In the genomic region with DNA sequence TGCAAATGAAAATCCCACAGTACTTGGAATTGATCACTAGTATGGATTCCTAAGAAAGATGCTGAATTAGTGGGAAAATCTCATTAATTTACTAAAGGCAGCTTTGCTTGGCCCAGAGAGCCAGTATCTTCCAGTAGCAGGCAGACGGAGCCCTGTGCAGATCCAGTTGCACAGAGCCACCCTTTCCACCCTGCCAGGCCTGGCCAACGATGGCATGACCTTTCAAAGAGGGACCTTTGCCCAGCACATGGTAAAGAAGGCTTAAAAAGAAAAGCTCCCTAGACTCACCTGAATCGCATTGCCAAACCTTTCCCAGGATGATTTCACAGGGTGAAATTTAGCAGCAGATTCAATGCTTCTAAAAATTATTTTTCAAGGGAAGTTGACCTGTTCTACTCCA, we compare ENCODE assay signal across 25 cellular contexts.
DNase-seq lines count a peak whose midpoint lies in the region; ATAC-seq and TF ChIP-seq lines count a peak whose summit lies in the region.
"Had no signal": no experiment of that assay in that cellular context is flagged by ENCODE, and none has a peak within 500 bp of the region (broad histone marks: within the 10 kb centered on the region; RNA-seq: fewer than 3 reads in every experiment).

No MANE protein-coding gene starts in this region.

- peaks cover 39% of the 10 kb centered on the region for H3F3A ChIP-seq in GM23248 (ENCODE audit: insufficient read depth)
- no peaks in the 10 kb centered on the region for H3F3A ChIP-seq in GM23338 (replicated peaks; ENCODE audit: low read depth)

- H3K79me2 ChIP-seq in GM23248 (ENCODE audit: insufficient read depth) (no peaks in the 10 kb centered on the region), mesendoderm (ENCODE audit: control insufficient read depth, insufficient read depth, low read length) (no peaks in the 10 kb centered on the region), GM23338 (replicated peaks; ENCODE audit: insufficient read depth) (no peaks in the 10 kb centered on the region)

- H3K27ac ChIP-seq in GM23248 (no peak overlapping the region), breast epithelium (peak overlapping the region; percentile 80 to 89), foreskin keratinocyte (peak overlapping the region; percentile 89), mesendoderm (ENCODE audit: low read depth, low read length) (no peak overlapping the region), GM23338 (ENCODE audit: low read depth) (no peak overlapping the region)
- H3K27ac ChIP-seq: KMS-11, SK-N-MC had no signal

- H3K4me3 ChIP-seq in GM23248 = no peak overlapping the region
- H3K4me3 ChIP-seq in breast epithelium = no peak overlapping the region
- H3K4me3 ChIP-seq in mesendoderm (ENCODE audit: low read length) = no peak overlapping the region
- no peak overlapping the region for H3K4me3 ChIP-seq in GM23338
- H3K4me3 ChIP-seq: SK-N-MC had no signal

- H2AFZ ChIP-seq in GM23248 = 0 out of 2 replicates have a peak overlapping the region, but pooled peaks have one; percentile 66
- H2AFZ ChIP-seq in GM23338 = no peak overlapping the region

- peak overlapping the region; percentile 44 for H3K18ac ChIP-seq in mesendoderm (ENCODE audit: low read length)

- no peaks in the 10 kb centered on the region for H3K79me1 ChIP-seq in mesendoderm (ENCODE audit: low read length)

- H3K9me3 Mint-ChIP-seq in GM23338 = no peaks in the 10 kb centered on the region
- H3K9me3 Mint-ChIP-seq: H9 had no signal

- no peak for ATAC-seq in foreskin keratinocyte
- no peak for ATAC-seq in GM21390 (IDR thresholded peaks at IDR 0.05; ENCODE audit: unreplicated experiment)
- no peak for ATAC-seq in HG03571 (IDR thresholded peaks at IDR 0.05; ENCODE audit: unreplicated experiment)
- no peak for ATAC-seq in GM23338

- H3K36me3 Mint-ChIP-seq in GM23338 (ENCODE audit: low read depth) = no peaks in the 10 kb centered on the region; the same call in 2 of the 3 replicates

- H3K9ac ChIP-seq in GM23248 (no peak overlapping the region), mesendoderm (ENCODE audit: low read length) (no peak overlapping the region)
- H3K9ac ChIP-seq: KMS-11 had no signal

- H4K5ac ChIP-seq in mesendoderm (ENCODE audit: low read length) = no peak overlapping the region

- H3K9me3 ChIP-seq in GM23248 (ENCODE audit: low read depth) = no peaks in the 10 kb centered on the region
- H3K9me3 ChIP-seq in breast epithelium = no peaks in the 10 kb centered on the region

- no peak overlapping the region for H3K4me3 Mint-ChIP-seq in GM23338
- H3K4me3 Mint-ChIP-seq: H9 had no signal

- H3K36me3 ChIP-seq in GM23248 (ENCODE audit: low read depth) (no peaks in the 10 kb centered on the region), breast epithelium (no peaks in the 10 kb centered on the region), mesendoderm (ENCODE audit: control insufficient read depth, insufficient read depth, low read length) (no peaks in the 10 kb centered on the region), GM23338 (ENCODE audit: insufficient read depth) (no peaks in the 10 kb centered on the region)

- peaks cover 31% of the 10 kb centered on the region for H3K27me3 Mint-ChIP-seq in GM23338 (ENCODE audit: insufficient read depth, low read depth, poor library complexity)

- H2AK5ac ChIP-seq in mesendoderm (ENCODE audit: low read length) = no peak overlapping the region

- no peak overlapping the region for H3K56ac ChIP-seq in mesendoderm (ENCODE audit: low read length)

- no peak for TF ChIP-seq POLR2A in breast epithelium (IDR thresholded peaks at IDR 0.05)

- peaks cover 38% of the 10 kb centered on the region for H3K4me1 ChIP-seq in GM23248 (ENCODE audit: insufficient read depth)
- H3K4me1 ChIP-seq in breast epithelium = peaks cover 0 to 7% of the 10 kb centered on the region in 2 donors
- peaks cover 74% of the 10 kb centered on the region for H3K4me1 ChIP-seq in foreskin keratinocyte
- no peaks in the 10 kb centered on the region for H3K4me1 ChIP-seq in mesendoderm (ENCODE audit: control insufficient read depth, low read depth, low read length)
- peaks cover 9% of the 10 kb centered on the region for H3K4me1 ChIP-seq in GM23338 (ENCODE audit: insufficient read depth)

- no peak overlapping the region for H3K4ac ChIP-seq in mesendoderm (ENCODE audit: low read depth, low read length)

- H4K20me1 ChIP-seq in GM23248 (ENCODE audit: insufficient read depth) = no peaks in the 10 kb centered on the region
- H4K20me1 ChIP-seq in GM23338 (replicated peaks; ENCODE audit: insufficient read depth) = no peaks in the 10 kb centered on the region

- H3K4me2 ChIP-seq in GM23248 (ENCODE audit: unreplicated experiment) (no peak overlapping the region), mesendoderm (ENCODE audit: low read length) (no peak overlapping the region), GM23338 (no peak overlapping the region)
- H3K4me2 ChIP-seq: KMS-11 had no signal

- 80 to 81% methylated on average over 3 of the region's 3 CpGs for WGBS in GM23248 (ENCODE audit: low coverage in 1 of 2, low lambda C conversion rate in 2 of 2, missing lambda C conversion rate in 2 of 2), 2 experiments
- no CpG with 5 or more reads among the region's 3 CpGs for WGBS in mesendoderm (ENCODE audit: extremely low coverage, insufficient coverage, low lambda C conversion rate)

- in situ Hi-C loops in GM23248 (cut with MboI) = no loop called here

- H3K27ac Mint-ChIP-seq in GM23338 = no peak overlapping the region
- H3K27ac Mint-ChIP-seq: H9 had no signal

- H3K4me1 Mint-ChIP-seq in GM23338 = peaks cover 26% of the 10 kb centered on the region

- H3K27me3 ChIP-seq in GM23248 (replicated peaks; ENCODE audit: insufficient read depth) = no peaks in the 10 kb centered on the region
- H3K27me3 ChIP-seq in breast epithelium = no peaks in the 10 kb centered on the region
- H3K27me3 ChIP-seq in foreskin keratinocyte = no peaks in the 10 kb centered on the region
- H3K27me3 ChIP-seq in mesendoderm (ENCODE audit: insufficient read depth, low read length, poor library complexity) = no peaks in the 10 kb centered on the region
- H3K27me3 ChIP-seq in GM23338 (ENCODE audit: insufficient read depth) = no peaks in the 10 kb centered on the region; the same call in 1 of the 2 replicates

- H2BK120ac ChIP-seq in mesendoderm (ENCODE audit: low read depth, low read length) = no peak overlapping the region

- TF ChIP-seq CTCF in breast epithelium (IDR thresholded peaks at IDR 0.05) = no peak
- no peak for TF ChIP-seq CTCF in foreskin keratinocyte (conservative IDR thresholded peaks at IDR 0.05)
- TF ChIP-seq CTCF in GM23338 (conservative IDR thresholded peaks at IDR 0.05; ENCODE audit: low read depth in 2 of 2) = no peak

- intact Hi-C loops in breast epithelium (cut with DNase I; ENCODE audit: low total_unique reads) = no loop called here

- DNase-seq in GM23248 = no peak
- no peak for DNase-seq in breast epithelium (ENCODE audit: low spot score in 2 of 2)
- DNase-seq in foreskin keratinocyte = no peak
- no peak for DNase-seq in mesendoderm
- no peak for DNase-seq in kidney glomerular epithelial cell (lab: John Stamatoyannopoulos, UW)
- DNase-seq in GM23338 (ENCODE audit: low spot score) = no peak
- DNase-seq: 8988T, ACHN, Calu3, DND-41, H9, NCI-H1092, NCI-H1417 treated with DMSO at 0.1 percent for 48 hours, NCI-H1694 treated with DMSO at 0.1 percent for 48 hours, NCI-H2081 treated with DMSO at 0.1 percent for 48 hours, NCI-H2171, NCI-H226, NCI-H510A, NCI-H69, RPMI8226, SIG-M5 had no signal

- no peak overlapping the region for H4K8ac ChIP-seq in mesendoderm (ENCODE audit: low read depth, low read length)

- H2BK5ac ChIP-seq in mesendoderm (ENCODE audit: low read length) = no peak overlapping the region

- H3K23ac ChIP-seq in mesendoderm (ENCODE audit: low read length) = no peak overlapping the region

- H3K9me2 ChIP-seq in GM23248 (ENCODE audit: insufficient read depth) (no peaks in the 10 kb centered on the region), GM23338 (ENCODE audit: insufficient read depth) (peaks cover 33% of the 10 kb centered on the region)

- no peak overlapping the region for H2BK15ac ChIP-seq in mesendoderm (replicated peaks; ENCODE audit: low read depth)

TF ChIP-seq in GM23338, 12 proteins besides CTCF, POLR2A, EP300 and RAD21 (continues in another document):
- TF ChIP-seq POLR2AphosphoS5 (IDR thresholded peaks at IDR 0.05; ENCODE audit: low read depth) = no peak
- no peak for TF ChIP-seq EZH2 (IDR thresholded peaks at IDR 0.05; ENCODE audit: low read depth, unreplicated experiment)
- no peak for TF ChIP-seq ZNF114 (CRISPR knock-in tag; IDR thresholded peaks at IDR 0.05)
- no peak for TF ChIP-seq NANOG (IDR thresholded peaks at IDR 0.05; ENCODE audit: borderline replicate concordance)
- TF ChIP-seq EZH2phosphoT487 (IDR thresholded peaks at IDR 0.05; ENCODE audit: unreplicated experiment) = no peak
- TF ChIP-seq, protein P1, sequence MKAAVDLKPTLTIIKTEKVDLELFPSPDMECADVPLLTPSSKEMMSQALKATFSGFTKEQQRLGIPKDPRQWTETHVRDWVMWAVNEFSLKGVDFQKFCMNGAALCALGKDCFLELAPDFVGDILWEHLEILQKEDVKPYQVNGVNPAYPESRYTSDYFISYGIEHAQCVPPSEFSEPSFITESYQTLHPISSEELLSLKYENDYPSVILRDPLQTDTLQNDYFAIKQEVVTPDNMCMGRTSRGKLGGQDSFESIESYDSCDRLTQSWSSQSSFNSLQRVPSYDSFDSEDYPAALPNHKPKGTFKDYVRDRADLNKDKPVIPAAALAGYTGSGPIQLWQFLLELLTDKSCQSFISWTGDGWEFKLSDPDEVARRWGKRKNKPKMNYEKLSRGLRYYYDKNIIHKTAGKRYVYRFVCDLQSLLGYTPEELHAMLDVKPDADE (IDR thresholded peaks at IDR 0.05) = no peak
- no peak for TF ChIP-seq STAT1 (IDR thresholded peaks at IDR 0.05; ENCODE audit: unreplicated experiment)

Comparison
In these comparisons a context has a peak if more than half of its experiments do, and no peak if none do; other contexts are left out.
1. H3K27ac ChIP-seq: peak in breast epithelium (2 of 2) and foreskin keratinocyte (single experiment); none in GM23248 (single experiment), mesendoderm (single experiment) and GM23338 (single experiment).